1 cellular context compared by ENCODE assay signal in the genomic region with DNA sequence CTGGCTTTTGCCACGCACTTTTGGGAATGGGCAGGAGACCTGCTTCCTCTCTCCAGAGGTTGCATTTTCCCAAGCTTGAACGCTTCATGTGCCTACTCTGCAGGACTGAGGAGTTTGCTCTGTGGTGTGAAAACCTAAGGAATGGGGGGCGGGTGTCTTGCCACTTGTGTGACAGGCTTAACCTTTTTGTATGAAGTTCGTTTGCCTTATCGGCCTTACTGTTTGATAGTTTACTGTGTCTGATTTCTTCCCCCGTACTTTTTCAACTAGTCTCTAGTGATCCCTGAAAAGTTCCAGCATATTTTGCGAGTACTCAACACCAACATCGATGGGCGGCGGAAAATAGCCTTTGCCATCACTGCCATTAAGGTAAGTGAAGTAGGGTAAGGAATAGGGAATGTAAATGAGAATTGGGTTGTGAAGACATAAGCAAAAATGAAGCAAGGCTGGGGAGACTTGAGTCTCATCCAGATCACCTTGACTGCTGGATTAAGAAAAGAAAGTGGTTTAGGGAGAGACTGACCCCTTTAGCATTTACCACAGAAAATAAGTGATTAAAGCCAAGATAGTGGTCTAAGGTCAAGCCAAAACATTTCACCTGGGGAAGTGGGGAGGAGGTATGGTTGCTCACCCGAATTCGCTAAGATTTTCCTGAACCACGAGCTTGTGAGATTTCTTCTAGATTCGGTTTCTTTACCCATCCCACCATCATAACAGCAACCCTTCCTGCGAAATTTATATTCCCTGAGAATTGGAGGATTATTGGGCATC.
TF ChIP-seq lines count a peak whose summit lies in the region.

No MANE protein-coding gene starts in this region.

TF ChIP-seq in SK-N-SH, 30 proteins besides CTCF, POLR2A, EP300 and RAD21 (continued from another document):
- TF ChIP-seq POLR2AphosphoS5 (IDR thresholded peaks at IDR 0.05; ENCODE audit: low read depth, low read length) (peak; percentile 14; the same call in 1 of the 2 replicates), RXRA (IDR thresholded peaks at IDR 0.05; ENCODE audit: borderline replicate concordance, low read depth) (no peak), FOSL2 (IDR thresholded peaks at IDR 0.05; ENCODE audit: borderline replicate concordance, low read depth) (no peak), TAF1 (IDR thresholded peaks at IDR 0.05; ENCODE audit: borderline replicate concordance, low read depth, low read length) (0 out of 2 replicates have a peak, but pooled peaks have one; percentile 13), CHD2 (IDR thresholded peaks at IDR 0.05; ENCODE audit: low read length, partially characterized antibody) (no peak)
- TF ChIP-seq, protein P1, sequence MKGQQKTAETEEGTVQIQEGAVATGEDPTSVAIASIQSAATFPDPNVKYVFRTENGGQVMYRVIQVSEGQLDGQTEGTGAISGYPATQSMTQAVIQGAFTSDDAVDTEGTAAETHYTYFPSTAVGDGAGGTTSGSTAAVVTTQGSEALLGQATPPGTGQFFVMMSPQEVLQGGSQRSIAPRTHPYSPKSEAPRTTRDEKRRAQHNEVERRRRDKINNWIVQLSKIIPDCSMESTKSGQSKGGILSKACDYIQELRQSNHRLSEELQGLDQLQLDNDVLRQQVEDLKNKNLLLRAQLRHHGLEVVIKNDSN (IDR thresholded peaks at IDR 0.05; ENCODE audit: borderline replicate concordance, low read depth) = no peak
TF ChIP-seq in SK-N-SH: peak in this region for 3.
